Comparison of ENCODE assay signal across 8 cellular contexts in the genomic region with DNA sequence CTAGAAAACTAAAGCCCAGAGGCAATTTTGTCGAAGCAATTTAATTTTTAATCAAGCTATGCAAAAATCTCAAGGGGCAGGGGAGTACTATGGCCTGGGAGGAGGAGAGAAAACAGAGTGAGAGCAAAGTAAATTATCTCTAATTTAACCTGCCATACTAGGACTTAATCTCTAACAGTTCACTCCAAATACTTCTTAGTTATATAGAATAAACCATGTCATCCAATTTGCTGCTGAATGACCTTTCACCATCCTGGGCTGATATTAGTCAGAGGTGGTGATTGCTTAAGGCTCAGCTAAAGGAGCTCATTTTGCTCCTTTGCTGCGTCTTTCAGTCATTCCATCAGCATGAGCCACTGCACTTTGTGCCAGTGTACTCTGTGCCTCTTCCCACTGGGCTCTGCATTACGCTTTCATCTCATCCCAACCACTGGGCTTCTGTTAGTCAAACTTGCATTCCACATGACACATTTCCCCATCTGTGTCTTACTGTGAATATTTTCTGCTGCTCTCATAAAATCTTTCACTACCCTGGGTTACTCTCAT.
DNase-seq lines count a peak whose midpoint lies in the region; ATAC-seq, FAIRE-seq and TF ChIP-seq lines count a peak whose summit lies in the region.
"Had no signal": no experiment of that assay in that cellular context is flagged by ENCODE, and none has a peak within 500 bp of the region (broad histone marks: within the 10 kb centered on the region; RNA-seq: fewer than 3 reads in every experiment).

No MANE protein-coding gene starts in this region.

- peak; percentile 98 for FAIRE-seq in urothelium cell line (lab: Jason Lieb, UNC)

- H3K4me3 ChIP-seq in lower leg skin (ENCODE audit: low read depth, poor library complexity, severe bottlenecking): no peak overlapping the region

- DNase-seq in LoVo (ENCODE audit: low spot score) (peak; percentile 94), caudate nucleus (lab: John Stamatoyannopoulos, UW) (no peak), lower leg skin (ENCODE audit: low spot score in 2 of 2) (peak; percentile 85 to 88), urothelium cell line (ENCODE audit: low spot score) (peak; percentile 96)
- DNase-seq: activated CD4-positive, alpha-beta T cell treated with anti-CD3 and anti-CD28 coated beads, Interleukin-2, amount 50 U/mL, for 1 hour had no signal

- peak overlapping the region; percentile 69 for H3K27ac ChIP-seq in caudate nucleus (ENCODE audit: low read depth, low read length)

- TF ChIP-seq POLR2A in lower leg skin (IDR thresholded peaks at IDR 0.05) (no peak), GM18505 (IDR thresholded peaks at IDR 0.05; ENCODE audit: borderline replicate concordance, extremely low read depth, insufficient read depth, insufficient read length) (no peak)

- WGBS in lower leg skin, 2 donors: 32 to 40% methylated on average over 3 of the region's 3 CpGs

- intact Hi-C loops in lower leg skin (cut with DNase I; ENCODE audit: low total_unique reads): no loop called here

- TF ChIP-seq CTCF in lower leg skin (IDR thresholded peaks at IDR 0.05): no peak

- ATAC-seq in HG02571 (IDR thresholded peaks at IDR 0.05; ENCODE audit: unreplicated experiment): no peak
- no peak for ATAC-seq in HG03521 (IDR thresholded peaks at IDR 0.05; ENCODE audit: unreplicated experiment)
- no peak for ATAC-seq in GM18505 (IDR thresholded peaks at IDR 0.05; ENCODE audit: unreplicated experiment)

Comparison
In these comparisons a context has a peak if more than half of its experiments do, and no peak if none do; other contexts are left out.
1. DNase-seq: peak in LoVo (single experiment), lower leg skin (2 of 2) and urothelium cell line (single experiment); none in caudate nucleus (0 of 61).